14 cellular contexts compared by ENCODE assay signal in the genomic region with DNA sequence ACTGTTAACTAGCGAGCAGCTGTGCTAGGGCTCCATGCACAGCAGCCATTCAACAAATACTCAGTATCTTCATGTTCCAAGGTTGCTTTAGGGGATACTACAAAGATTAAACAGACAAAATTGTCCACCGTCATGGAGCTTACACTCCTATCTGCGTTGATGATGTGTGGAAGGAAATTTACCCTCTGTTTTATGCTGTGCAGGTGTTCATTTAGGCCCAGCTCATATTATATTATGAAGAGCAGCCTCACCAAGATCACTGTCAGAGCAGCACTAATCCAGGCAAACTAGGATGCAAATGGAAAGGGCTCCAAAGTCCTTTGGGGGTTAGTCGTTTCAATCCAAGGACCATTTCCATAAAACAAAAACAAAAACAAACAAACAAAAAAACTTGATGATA. TPM values are rescaled to one million over a fixed set of nuclear protein-coding genes. Genes with fewer than 3 reads are reported as not detected.
DNase-seq lines count a peak whose midpoint lies in the region; ATAC-seq and TF ChIP-seq lines count a peak whose summit lies in the region.
"Had no signal": no experiment of that assay in that cellular context is flagged by ENCODE, and none has a peak within 500 bp of the region (broad histone marks: within the 10 kb centered on the region; RNA-seq: fewer than 3 reads in every experiment).

No MANE protein-coding gene starts in this region.

- peak overlapping the region; percentile 98 for H3K27ac Mint-ChIP-seq in activated naive CD4-positive, alpha-beta T cell treated with anti-CD3 and anti-CD28 coated beads for 36 hours
- H3K27ac Mint-ChIP-seq in central memory CD8-positive, alpha-beta T cell (ENCODE audit: low read depth) = peak overlapping the region; percentile 95
- peak overlapping the region; percentile 96 for H3K27ac Mint-ChIP-seq in stimulated activated memory B cell treated with anti-CD40 and anti-IgM and Interleukin-4, amounts not matched to agents 10 μg/mL and 1 μg/mL and 100 μg/mL, for 72 hours
- H3K27ac Mint-ChIP-seq: mesothelial cell of epicardium had no signal

- H3F3A ChIP-seq in Loucy (ENCODE audit: low read depth) = no peaks in the 10 kb centered on the region

- H3K4me2 ChIP-seq in Loucy (ENCODE audit: low read depth, low read length, poor library complexity, severe bottlenecking) = peak overlapping the region; percentile 19

- H3K27me3 ChIP-seq in Loucy (ENCODE audit: insufficient read depth, low read length, poor library complexity, severe bottlenecking) = no peaks in the 10 kb centered on the region
- H3K27me3 ChIP-seq: brain microvascular endothelial cell, gastrocnemius medialis had no signal

- H3K36me3 ChIP-seq in Loucy (ENCODE audit: insufficient read depth, low read length) = no peaks in the 10 kb centered on the region
- H3K36me3 ChIP-seq: brain microvascular endothelial cell, gastrocnemius medialis had no signal

- H3K4me1 Mint-ChIP-seq in activated naive CD4-positive, alpha-beta T cell treated with anti-CD3 and anti-CD28 coated beads for 36 hours (ENCODE audit: low read depth) = peaks cover 90% of the 10 kb centered on the region
- H3K4me1 Mint-ChIP-seq in central memory CD8-positive, alpha-beta T cell = peaks cover 88% of the 10 kb centered on the region
- peaks cover 90% of the 10 kb centered on the region for H3K4me1 Mint-ChIP-seq in stimulated activated memory B cell treated with anti-CD40 and anti-IgM and Interleukin-4, amounts not matched to agents 10 μg/mL and 1 μg/mL and 100 μg/mL, for 72 hours

- ATAC-seq in central memory CD8-positive, alpha-beta T cell (replicated peaks; ENCODE audit: extremely low read depth, poor library complexity, severe bottlenecking) = no peak
- no peak for ATAC-seq in stimulated activated memory B cell treated with anti-CD40 and anti-IgM and Interleukin-4, amounts not matched to agents 10 μg/mL and 1 μg/mL and 100 μg/mL, for 72 hours
- ATAC-seq: gastrocnemius medialis had no signal

- H2AFZ ChIP-seq in Loucy (ENCODE audit: low read length) = no peak overlapping the region

- H3K9me3 ChIP-seq in Loucy (ENCODE audit: insufficient read depth, low read depth, low read length) = no peaks in the 10 kb centered on the region
- H3K9me3 ChIP-seq: gastrocnemius medialis had no signal

- no peak overlapping the region for H3K9ac ChIP-seq in Loucy (ENCODE audit: low read depth, low read length, poor library complexity, severe bottlenecking)

- peaks cover 80% of the 10 kb centered on the region for H3K79me2 ChIP-seq in Loucy (ENCODE audit: insufficient read depth, low read length)

- H3K27me3 Mint-ChIP-seq in activated naive CD4-positive, alpha-beta T cell treated with anti-CD3 and anti-CD28 coated beads for 36 hours (ENCODE audit: low read depth) = no peaks in the 10 kb centered on the region
- no peaks in the 10 kb centered on the region for H3K27me3 Mint-ChIP-seq in central memory CD8-positive, alpha-beta T cell
- H3K27me3 Mint-ChIP-seq in stimulated activated memory B cell treated with anti-CD40 and anti-IgM and Interleukin-4, amounts not matched to agents 10 μg/mL and 1 μg/mL and 100 μg/mL, for 72 hours = no peaks in the 10 kb centered on the region

- peaks cover 25% of the 10 kb centered on the region for H3K36me3 Mint-ChIP-seq in activated naive CD4-positive, alpha-beta T cell treated with anti-CD3 and anti-CD28 coated beads for 36 hours (ENCODE audit: low read depth)
- H3K36me3 Mint-ChIP-seq in central memory CD8-positive, alpha-beta T cell (ENCODE audit: insufficient read depth) = peaks cover 26% of the 10 kb centered on the region
- H3K36me3 Mint-ChIP-seq in stimulated activated memory B cell treated with anti-CD40 and anti-IgM and Interleukin-4, amounts not matched to agents 10 μg/mL and 1 μg/mL and 100 μg/mL, for 72 hours = peaks cover 32% of the 10 kb centered on the region
- H3K36me3 Mint-ChIP-seq: mesothelial cell of epicardium had no signal

- no peak for TF ChIP-seq CTCF in Loucy (conservative IDR thresholded peaks at IDR 0.05; ENCODE audit: low read length)
- no peak for TF ChIP-seq CTCF in foreskin fibroblast (IDR thresholded peaks at IDR 0.05; ENCODE audit: low read depth, low read length)

- no peaks in the 10 kb centered on the region for H3K9me3 Mint-ChIP-seq in activated naive CD4-positive, alpha-beta T cell treated with anti-CD3 and anti-CD28 coated beads for 36 hours
- H3K9me3 Mint-ChIP-seq in central memory CD8-positive, alpha-beta T cell = no peaks in the 10 kb centered on the region
- no peaks in the 10 kb centered on the region for H3K9me3 Mint-ChIP-seq in stimulated activated memory B cell treated with anti-CD40 and anti-IgM and Interleukin-4, amounts not matched to agents 10 μg/mL and 1 μg/mL and 100 μg/mL, for 72 hours
- H3K9me3 Mint-ChIP-seq: mesothelial cell of epicardium had no signal

- H3K4me1 ChIP-seq in Loucy (ENCODE audit: insufficient read depth, low read length, poor library complexity, severe bottlenecking) = peaks cover 46% of the 10 kb centered on the region

- H3K9me2 ChIP-seq in Loucy (replicated peaks; ENCODE audit: low read depth, low read length) = no peaks in the 10 kb centered on the region

- H3K4me3 ChIP-seq in Loucy (ENCODE audit: low read length, poor library complexity, severe bottlenecking) = no peak overlapping the region
- H3K4me3 ChIP-seq in foreskin fibroblast (ENCODE audit: low read depth in 1 of 2, low read length in 2 of 2) = no peak overlapping the region
- H3K4me3 ChIP-seq: gastrocnemius medialis had no signal

- CTCF ChIA-PET in activated naive CD4-positive, alpha-beta T cell treated with anti-CD3 and anti-CD28 coated beads for 36 hours (lab: Charles Lee) = interaction anchor here (1.0 to 4.0 kb wide), 6 partner anchors 9 to 148 kb away, joined by 3 to 14 read pairs (median 5); no protein-coding TSS in a partner anchor

- peak; percentile 2 for DNase-seq in activated naive CD4-positive, alpha-beta T cell treated with anti-CD3 and anti-CD28 coated beads for 36 hours
- no peak for DNase-seq in activated naive CD4-positive, alpha-beta T cell treated with anti-CD3 and anti-CD28 coated beads, Interleukin-2, amount 50 U/mL, for 16 hours
- no peak for DNase-seq in central memory CD8-positive, alpha-beta T cell (ENCODE audit: low spot score in 2 of 2)
- DNase-seq in foreskin fibroblast (no peak), NCI-H1092 treated with DMSO at 0.1 percent for 48 hours (lab: John Stamatoyannopoulos, UW) (no peak), COLO829 (ENCODE audit: low spot score) (no peak)
- DNase-seq: brain microvascular endothelial cell; gastrocnemius medialis; kidney; NCI-H226; stimulated activated CD4-positive, alpha-beta T cell treated with anti-CD3 and anti-CD28 coated beads, Interleukin-15, amount 100 ng/mL, for 24 hours had no signal

- intact Hi-C loops in activated naive CD4-positive, alpha-beta T cell treated with anti-CD3 and anti-CD28 coated beads for 36 hours (cut with micrococcal nuclease) = no loop called here

- peaks cover 10% of the 10 kb centered on the region for H4K20me1 ChIP-seq in Loucy (ENCODE audit: insufficient read depth, low read length, poor library complexity, severe bottlenecking)

- H3K4me3 Mint-ChIP-seq in activated naive CD4-positive, alpha-beta T cell treated with anti-CD3 and anti-CD28 coated beads for 36 hours = no peak overlapping the region
- H3K4me3 Mint-ChIP-seq in central memory CD8-positive, alpha-beta T cell = peak overlapping the region; percentile 18
- peak overlapping the region; percentile 67 for H3K4me3 Mint-ChIP-seq in stimulated activated memory B cell treated with anti-CD40 and anti-IgM and Interleukin-4, amounts not matched to agents 10 μg/mL and 1 μg/mL and 100 μg/mL, for 72 hours
- H3K4me3 Mint-ChIP-seq: mesothelial cell of epicardium had no signal

RNA-seq across cellular contexts. Expression of a gene that starts 13.4 kb away (rescaled TPM):
- 100 to 1,000 TPM; 167 TPM for total RNA-seq in activated naive CD4-positive, alpha-beta T cell treated with anti-CD3 and anti-CD28 coated beads for 36 hours
